ENCODE assay signal across 8 cellular contexts in the genomic region with DNA sequence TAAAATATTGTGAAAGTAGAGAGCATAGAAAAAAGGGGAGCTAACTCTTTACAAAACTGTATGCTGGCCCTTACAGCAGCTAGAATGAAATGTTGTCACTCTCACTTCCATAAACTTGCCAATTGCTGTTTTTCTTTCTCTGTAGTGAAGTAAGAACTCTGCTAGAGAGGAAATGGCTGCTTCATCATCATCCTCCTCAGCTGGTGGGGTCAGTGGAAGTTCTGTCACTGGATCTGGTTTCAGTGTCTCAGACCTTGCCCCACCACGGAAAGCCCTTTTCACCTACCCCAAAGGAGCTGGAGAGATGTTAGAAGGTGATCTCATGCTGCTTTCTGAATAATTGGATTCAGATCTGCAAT. TPM values are rescaled to one million over a fixed set of nuclear protein-coding genes. Genes with fewer than 3 reads are reported as not detected.
DNase-seq lines count a peak whose midpoint lies in the region; ATAC-seq and TF ChIP-seq lines count a peak whose summit lies in the region.

No MANE protein-coding gene starts in this region.

- DNase-seq in EH (ENCODE audit: low read depth), result peak; percentile 16
- DNase-seq in RWPE2 (ENCODE audit: low spot score), result no peak
- peak; percentile 20 for DNase-seq in fibroblast of pulmonary artery (ENCODE audit: low read depth)
- peak; percentile 70 for DNase-seq in sigmoid colon
- no peak for DNase-seq in iPS-NIHi7 (ENCODE audit: extremely low spot score)

- 69 to 87% methylated on average over 1 of the region's 1 CpG for WGBS in sigmoid colon, 2 donors

- no peak for ATAC-seq in RWPE2 (ENCODE audit: low read depth)
- no peak for ATAC-seq in HG03460 (IDR thresholded peaks at IDR 0.05; ENCODE audit: unreplicated experiment)
- no peak for ATAC-seq in GM19328 (IDR thresholded peaks at IDR 0.05; ENCODE audit: unreplicated experiment)
- no peak for ATAC-seq in GM21737 (IDR thresholded peaks at IDR 0.05; ENCODE audit: unreplicated experiment)

- no peaks in the 10 kb centered on the region for H3K27me3 ChIP-seq in RWPE2 (ENCODE audit: insufficient read depth, poor library complexity, severe bottlenecking)
- no peaks in the 10 kb centered on the region for H3K27me3 ChIP-seq in sigmoid colon

- TF ChIP-seq CTCF in RWPE2 (IDR thresholded peaks at IDR 0.05; ENCODE audit: poor library complexity, severe bottlenecking) (no peak), fibroblast of pulmonary artery (IDR thresholded peaks at IDR 0.05; ENCODE audit: low read length, missing control alignments) (no peak), sigmoid colon (IDR thresholded peaks at IDR 0.05) (no peak)

- peak overlapping the region; percentile 44 for H3K27ac ChIP-seq in RWPE2 (ENCODE audit: poor library complexity, severe bottlenecking)
- peak overlapping the region; percentile 68 to 76 (median 72) for H3K27ac ChIP-seq in sigmoid colon

- H3K4me3 ChIP-seq in RWPE2 (ENCODE audit: severe bottlenecking), result no peak overlapping the region
- H3K4me3 ChIP-seq in fibroblast of pulmonary artery (replicated peaks; ENCODE audit: low read depth, low read length), result no peak overlapping the region
- no peak overlapping the region for H3K4me3 ChIP-seq in sigmoid colon

- intact Hi-C loops in sigmoid colon (cut with DNase I), result no loop called here

- no peak for TF ChIP-seq EP300 in sigmoid colon (IDR thresholded peaks at IDR 0.05)

- H3K36me3 ChIP-seq in RWPE2 (ENCODE audit: low read depth) (peaks cover 69% of the 10 kb centered on the region), sigmoid colon (peaks cover 0 to 36% (median 4%) of the 10 kb centered on the region in 4 donors)

- H3K4me1 ChIP-seq in RWPE2 (ENCODE audit: insufficient read depth, poor library complexity, severe bottlenecking) (peaks cover 5% of the 10 kb centered on the region), sigmoid colon (peaks cover 0 to 46% (median 36%) of the 10 kb centered on the region in 4 donors)

- H3K9me3 ChIP-seq in RWPE2 (ENCODE audit: severe bottlenecking) (no peaks in the 10 kb centered on the region), sigmoid colon (no peaks in the 10 kb centered on the region)

- TF ChIP-seq POLR2A in sigmoid colon (IDR thresholded peaks at IDR 0.05), result no peak

RNA-seq across cellular contexts. Expression of a gene that starts 7.6 kb away (rescaled TPM):
- 10 to 100 TPM; 21.0 to 53.7 (median 37.1) TPM for total RNA-seq in sigmoid colon
- 10 to 100 TPM; 15.3 to 21.5 (median 15.6) TPM for polyA plus RNA-seq in sigmoid colon

RNA-seq across cellular contexts. Expression of a gene that starts 7.9 kb away (rescaled TPM):
- 100 to 1,000 TPM in 3 of 4 donors, 10 to 100 TPM in 1; 80.0 to 228 (median 157) TPM for total RNA-seq in sigmoid colon
- polyA plus RNA-seq in sigmoid colon, result 100 to 1,000 TPM; 107 to 203 (median 198) TPM

RNA-seq across cellular contexts. Expression of a gene that starts 50.0 kb away (rescaled TPM):
- 100 to 1,000 TPM in 2 of 4 donors, 10 to 100 TPM in 2; 77.2 to 202 (median 133) TPM for total RNA-seq in sigmoid colon
- polyA plus RNA-seq in sigmoid colon, result 100 to 1,000 TPM in 1 of 3 donors, 10 to 100 TPM in 2; 71.5 to 413 (median 85.3) TPM

Comparison
In these comparisons a context has a peak if more than half of its experiments do, and no peak if none do; other contexts are left out.
1. DNase-seq: peak in EH (single experiment), fibroblast of pulmonary artery (single experiment) and sigmoid colon (single experiment); none in RWPE2 (single experiment) and iPS-NIHi7 (single experiment).